In the genomic region with DNA sequence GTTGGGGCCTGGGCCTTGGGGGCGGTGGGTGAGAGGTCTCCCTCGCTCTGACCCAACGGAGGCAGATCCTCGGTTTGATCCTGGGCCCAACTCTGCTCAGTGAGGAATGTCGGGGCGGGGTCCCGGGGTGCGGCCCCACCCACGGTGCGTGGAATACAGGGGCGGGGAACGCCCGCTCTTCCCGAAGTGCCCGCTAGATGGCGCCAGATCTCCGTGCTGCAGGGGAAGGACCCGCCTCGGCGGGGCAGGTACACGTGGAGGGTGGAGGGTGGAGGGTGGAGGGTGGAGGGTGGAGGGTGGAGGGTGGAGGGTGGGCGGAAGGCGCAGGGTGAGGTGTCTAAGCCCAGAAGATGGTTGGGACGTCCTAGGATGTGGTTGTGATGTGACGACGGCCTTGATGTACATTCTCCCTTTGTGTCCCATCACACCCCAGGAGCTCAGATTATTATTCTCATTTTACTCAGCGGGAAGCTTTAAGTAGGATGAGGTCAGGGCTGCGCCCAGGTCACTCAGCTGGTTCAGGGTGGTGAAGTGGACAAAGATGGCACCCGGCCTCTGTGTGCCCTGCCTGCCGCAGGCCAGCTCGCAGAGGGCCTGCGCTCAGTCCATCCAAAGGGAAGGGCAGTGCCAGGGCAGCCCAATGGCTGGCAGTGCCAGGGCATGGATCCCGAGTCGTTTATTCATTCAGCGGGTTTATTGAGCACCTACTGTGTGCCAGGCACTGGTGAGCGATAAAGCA, we compare ENCODE assay signal across 8 cellular contexts. TPM values are rescaled to one million over a fixed set of nuclear protein-coding genes. Genes with fewer than 3 reads are reported as not detected.
DNase-seq lines count a peak whose midpoint lies in the region; ATAC-seq lines count a peak whose summit lies in the region.

No MANE protein-coding gene starts in this region.

- CTCF ChIA-PET in activated naive CD4-positive, alpha-beta T cell treated with anti-CD3 and anti-CD28 coated beads, Interleukin-2, amount 10 ng/mL, durations not matched to agents 7 days and 5 days (lab: Charles Lee): interaction anchor here (0.6 to 4.0 kb wide), 18 partner anchors 9 to 393 kb away, joined by 3 to 18 read pairs (median 4); a partner anchor contains a TSS

- no peaks in the 10 kb centered on the region for H3K27me3 Mint-ChIP-seq in activated naive CD4-positive, alpha-beta T cell treated with anti-CD3 and anti-CD28 coated beads, Interleukin-2, amount 10 ng/mL, durations not matched to agents 7 days and 5 days

- peak overlapping the region; percentile 19 for H3K4me3 Mint-ChIP-seq in activated naive CD4-positive, alpha-beta T cell treated with anti-CD3 and anti-CD28 coated beads, Interleukin-2, amount 10 ng/mL, durations not matched to agents 7 days and 5 days

- peak overlapping the region; percentile 74 for H3K27ac Mint-ChIP-seq in activated naive CD4-positive, alpha-beta T cell treated with anti-CD3 and anti-CD28 coated beads, Interleukin-2, amount 10 ng/mL, durations not matched to agents 7 days and 5 days

- DNase-seq in Daoy (ENCODE audit: low read depth) (peak; percentile 79), KBM-7 (peak; percentile 75), SK-N-DZ (ENCODE audit: low spot score) (peak; percentile 70), Right ventricle myocardium inferior (ENCODE audit: missing footprints) (peak; percentile 90), putamen (ENCODE audit: low spot score) (peak; percentile 55)
- DNase-seq in activated naive CD4-positive, alpha-beta T cell treated with anti-CD3 and anti-CD28 coated beads, Interleukin-2, amount 10 ng/mL, durations not matched to agents 7 days and 5 days: peak; percentile 89

- intact Hi-C loops in Right ventricle myocardium inferior (cut with DNase I): loop anchor here (1.0 to 10.0 kb wide), 4 partner anchors 64 to 388 kb away; a partner anchor contains a TSS

- in situ Hi-C loops in KBM-7 (cut with MboI; ENCODE audit: low pct_unique_long_range_greater_than_20kb, low sequenced_read_pairs): no loop called here

- H3K9me3 Mint-ChIP-seq in activated naive CD4-positive, alpha-beta T cell treated with anti-CD3 and anti-CD28 coated beads, Interleukin-2, amount 10 ng/mL, durations not matched to agents 7 days and 5 days: no peaks in the 10 kb centered on the region

- H3K36me3 Mint-ChIP-seq in activated naive CD4-positive, alpha-beta T cell treated with anti-CD3 and anti-CD28 coated beads, Interleukin-2, amount 10 ng/mL, durations not matched to agents 7 days and 5 days: no peaks in the 10 kb centered on the region

- ATAC-seq in GM21526 (IDR thresholded peaks at IDR 0.05; ENCODE audit: low FRiP score, unreplicated experiment) (peak; percentile 64), Right ventricle myocardium inferior (peak; percentile 90), GM18870 (IDR thresholded peaks at IDR 0.05; ENCODE audit: unreplicated experiment) (no peak)

- H3K4me1 Mint-ChIP-seq in activated naive CD4-positive, alpha-beta T cell treated with anti-CD3 and anti-CD28 coated beads, Interleukin-2, amount 10 ng/mL, durations not matched to agents 7 days and 5 days: peaks cover 45% of the 10 kb centered on the region

RNA-seq across cellular contexts. Expression of a gene that starts 9.4 kb away (rescaled TPM):
- total RNA-seq in Daoy (2014; rRNA removed; shearing (Covaris generic)): 6,432 and 6,529 TPM in 2 replicates
- polyA plus RNA-seq in SK-N-DZ (2014; cell fraction: cytosol; rRNA removed): 5,679 and 6,004 TPM in 2 replicates
- polyA plus RNA-seq in SK-N-DZ (2014; cell fraction: nucleus; rRNA removed): 3,074 and 3,420 TPM in 2 replicates
- 1,267 TPM for total RNA-seq in Right ventricle myocardium inferior

RNA-seq across cellular contexts. Expression of a gene that starts 46.3 kb away (rescaled TPM):
- not detected in 2 replicates for total RNA-seq in Daoy (2014; rRNA removed; shearing (Covaris generic))
- 28.0 and 54.1 TPM in 2 replicates for polyA plus RNA-seq in SK-N-DZ (2014; cell fraction: cytosol; rRNA removed)
- polyA plus RNA-seq in SK-N-DZ (2014; cell fraction: nucleus; rRNA removed): 6.8 and 10.0 TPM in 2 replicates
- total RNA-seq in Right ventricle myocardium inferior: 327 TPM

RNA-seq across cellular contexts. Expression of a gene that starts 48.9 kb away (rescaled TPM):
- 16.1 and 34.7 TPM in 2 replicates for total RNA-seq in Daoy (2014; rRNA removed; shearing (Covaris generic))
- 22.8 and 30.8 TPM in 2 replicates for polyA plus RNA-seq in SK-N-DZ (2014; cell fraction: cytosol; rRNA removed)
- 25.2 and 37.7 TPM in 2 replicates for polyA plus RNA-seq in SK-N-DZ (2014; cell fraction: nucleus; rRNA removed)
- 60.4 TPM for total RNA-seq in Right ventricle myocardium inferior

Comparison
In these comparisons a context has a peak if more than half of its experiments do, and no peak if none do; other contexts are left out.
1. RNA of a gene that starts 46.3 kb away (total RNA-seq): 327 TPM in Right ventricle myocardium inferior (single experiment); not detected in Daoy; every median in the first group is over 100 times any median in the second.
2. Peak in every context shown above with its lines, with median percentiles within 50 percentile points of each other: DNase-seq.